ENCODE assay signal across 33 cellular contexts in genomic region chr10:99353182-99353581, GRCh38. TPM values are rescaled to one million over a fixed set of nuclear protein-coding genes. Genes with fewer than 3 reads are reported as not detected.
"Had no signal": no experiment of that assay in that cellular context is flagged by ENCODE, and none has a peak within 500 bp of the region (broad histone marks: within the 10 kb centered on the region; RNA-seq: fewer than 3 reads in every experiment).

No MANE protein-coding gene starts in this region.

- ATAC-seq: activated naive CD4-positive, alpha-beta T cell treated with anti-CD3 and anti-CD28 coated beads, Interleukin-2, amount 50 U/mL, for 72 hours; activated naive CD8-positive, alpha-beta T cell treated with anti-CD3 and anti-CD28 coated beads, Interleukin-2, amount 50 U/mL, for 24 hours; activated T-cell treated with anti-CD3 and anti-CD28 coated beads, Interleukin-2, amount 50 U/mL, for 4 hours; activated T-cell treated with anti-CD3 and anti-CD28 coated beads, Interleukin-2, amount 50 U/mL, for 72 hours; activated T-helper 17 cell treated with anti-CD3 and anti-CD28 coated beads, Interleukin-2, amount 50 U/mL, for 72 hours; body of pancreas had no signal

- H3K36me3 ChIP-seq: adrenal gland, ascending aorta, brain microvascular endothelial cell, breast epithelium, cardiac muscle cell had no signal

- H3K4me1 ChIP-seq: adrenal gland, ascending aorta, body of pancreas, breast epithelium had no signal

- H3K27ac ChIP-seq: adrenal gland, ascending aorta, body of pancreas, brain microvascular endothelial cell, breast epithelium, cardiac muscle cell had no signal

- H3K4me3 ChIP-seq: adrenal gland, ascending aorta, body of pancreas, breast epithelium, cardiac muscle cell had no signal

- DNase-seq: activated effector memory CD4-positive, alpha-beta T cell treated with anti-CD3 and anti-CD28 coated beads, Interleukin-2, amount 50 U/mL, for 16 hours; activated effector memory CD4-positive, alpha-beta T cell treated with Interleukin-2 at 50 U/mL for 16 hours; activated gamma-delta T cell; activated gamma-delta T cell treated with Interleukin-2 at 50 U/mL for 16 hours; activated naive CD4-positive, alpha-beta T cell; activated naive CD4-positive, alpha-beta T cell treated with anti-CD3 and anti-CD28 coated beads for 36 hours; activated naive CD4-positive, alpha-beta T cell treated with anti-CD3 and anti-CD28 coated beads, Interleukin-2, amount 10 ng/mL, durations not matched to agents 7 days and 5 days; activated naive CD4-positive, alpha-beta T cell treated with anti-CD3 and anti-CD28 coated beads, Interleukin-2, amount 50 U/mL, for 16 hours; activated naive CD4-positive, alpha-beta T cell treated with Interleukin-2 at 50 U/mL for 16 hours; activated naive CD8-positive, alpha-beta T cell treated with anti-CD3 and anti-CD28 coated beads for 36 hours; activated naive CD8-positive, alpha-beta T cell treated with anti-CD3 and anti-CD28 coated beads, Interleukin-2, amount 10 ng/mL, durations not matched to agents 7 days and 5 days; activated naive CD8-positive, alpha-beta T cell treated with anti-CD3 and anti-CD28 coated beads, Interleukin-2, amount 50 U/mL, for 24 hours; activated T-cell treated with anti-CD3 and anti-CD28 coated beads, Interleukin-2, amount 50 U/mL, for 1 hour; activated T-cell treated with anti-CD3 and anti-CD28 coated beads, Interleukin-2, amount 50 U/mL, for 24 hours; activated T-cell treated with anti-CD3 and anti-CD28 coated beads, Interleukin-2, amount 50 U/mL, for 4 hours; activated T-cell treated with anti-CD3 and anti-CD28 coated beads, Interleukin-2, amount 50 U/mL, for 48 hours; activated T-cell treated with anti-CD3 and anti-CD28 coated beads, Interleukin-2, amount 50 U/mL, for 72 hours; adrenal gland; amniotic stem cell; amygdala; anterior cingulate cortex; aorta; body of pancreas; brain microvascular endothelial cell; caudate nucleus; central memory CD4-positive, alpha-beta T cell; cerebellar nuclear complex had no signal

- H3K9me3 ChIP-seq: adrenal gland, ascending aorta, body of pancreas, breast epithelium had no signal

- H3K27me3 ChIP-seq: adrenal gland, ascending aorta, body of pancreas, brain microvascular endothelial cell, breast epithelium, cardiac muscle cell had no signal

RNA-seq across cellular contexts. Expression of gene CNNM1, which starts 24.0 kb away (rescaled TPM):
- total RNA-seq: ascending aorta, bronchial epithelial cell had no signal
